ENCODE assay signal across 20 cellular contexts in genomic region chr20:20887593-20888272, GRCh38.
DNase-seq lines count a peak whose midpoint lies in the region; ATAC-seq, FAIRE-seq and TF ChIP-seq lines count a peak whose summit lies in the region.
"Had no signal": no experiment of that assay in that cellular context is flagged by ENCODE, and none has a peak within 500 bp of the region (broad histone marks: within the 10 kb centered on the region; RNA-seq: fewer than 3 reads in every experiment).

No MANE protein-coding gene starts in this region.

- H3K36me3 ChIP-seq in H1 (ENCODE audit: control insufficient read depth in 2 of 4, insufficient read depth in 4 of 4, low read length in 3 of 4) = no peaks in the 10 kb centered on the region
- no peaks in the 10 kb centered on the region for H3K36me3 ChIP-seq in neuronal stem cell (replicated peaks in 1 of 2; ENCODE audit: control insufficient read depth in 2 of 2, insufficient read depth in 2 of 2, low read length in 2 of 2)
- H3K36me3 ChIP-seq: HAP-1 had no signal

- TF ChIP-seq RAD21 in H1 (IDR thresholded peaks at IDR 0.05 in 1 of 2, conservative IDR thresholded peaks at IDR 0.05 in 1 of 2; ENCODE audit: low read depth in 2 of 2, low read length in 2 of 2) = no peak

- no peaks in the 10 kb centered on the region; a peak in 1 of 4 replicates for H3K9me3 ChIP-seq in H1 (ENCODE audit: insufficient read depth in 2 of 2, low read depth in 1 of 2, low read length in 1 of 2)
- H3K9me3 ChIP-seq in neuronal stem cell (replicated peaks in 1 of 2; ENCODE audit: control insufficient read depth in 2 of 2, insufficient read depth in 1 of 2, low read depth in 1 of 2, low read length in 2 of 2) = no peaks in the 10 kb centered on the region
- H3K9me3 ChIP-seq: HAP-1 had no signal

- TF ChIP-seq EP300 in H1 (IDR thresholded peaks at IDR 0.05; ENCODE audit: borderline replicate concordance in 1 of 2, low read depth in 2 of 2, low read length in 2 of 2) = no peak

- 49% methylated on average over 19 of the region's 19 CpGs; no CpG with 5 or more reads in 1 of the 2 experiments for WGBS in H1 (ENCODE audit: extremely low coverage in 1 of 2, insufficient coverage in 1 of 2, insufficient read length in 1 of 2, insufficient replicate concordance in 2 of 2, low coverage in 1 of 2, low lambda C conversion rate in 2 of 2, missing lambda C conversion rate in 1 of 2), 2 experiments
- no CpG with 5 or more reads among the region's 19 CpGs for WGBS in neuronal stem cell (ENCODE audit: extremely low coverage in 2 of 2, insufficient read length in 2 of 2, insufficient replicate concordance in 1 of 2), 2 donors

- peak overlapping the region; percentile 53; the same call in 1 of the 2 replicates for H2AK5ac ChIP-seq in H1 (ENCODE audit: low read depth, low read length)
- no peak overlapping the region for H2AK5ac ChIP-seq in neuronal stem cell (ENCODE audit: low read depth, low read length)

- H3K9ac ChIP-seq in H1 (replicated peaks in 1 of 4; ENCODE audit: extremely low read depth in 1 of 4, low read depth in 3 of 4, low read length in 3 of 4) = no peak overlapping the region
- no peak overlapping the region for H3K9ac ChIP-seq in neuronal stem cell (ENCODE audit: low read depth, low read length, poor library complexity)

- H2BK15ac ChIP-seq in H1 (ENCODE audit: low read length) (no peak overlapping the region; the same call in 1 of the 2 replicates), neuronal stem cell (ENCODE audit: low read length) (no peak overlapping the region)

- no peak overlapping the region; the same call in 1 of the 2 replicates for H2BK5ac ChIP-seq in H1 (ENCODE audit: low read depth, low read length)
- no peak overlapping the region for H2BK5ac ChIP-seq in neuronal stem cell (ENCODE audit: low read length)

- H4K91ac ChIP-seq in H1 (replicated peaks; ENCODE audit: insufficient read length, low read length) (peak overlapping the region; percentile 62), neuronal stem cell (ENCODE audit: low read depth, low read length, poor library complexity) (no peak overlapping the region)

- H3K56ac ChIP-seq in H1 (replicated peaks; ENCODE audit: insufficient read length, low read depth, low read length) = no peak overlapping the region

- H2BK120ac ChIP-seq in H1 (replicated peaks; ENCODE audit: low read depth, low read length) = no peak overlapping the region
- H2BK120ac ChIP-seq in neuronal stem cell (ENCODE audit: low read depth, low read length) = no peak overlapping the region

- no peak overlapping the region for H4K5ac ChIP-seq in H1 (ENCODE audit: insufficient read length, low read depth, low read length)

- peak; percentile 61 to 69 for DNase-seq in NCI-H2081 (lab: John Stamatoyannopoulos, UW)
- DNase-seq in NCI-H2081 treated with DMSO at 0.1 percent for 48 hours (lab: John Stamatoyannopoulos, UW) = no peak
- DNase-seq in NCI-H2171 (lab: John Stamatoyannopoulos, UW) = peak; percentile 33
- DNase-seq in H1 (ENCODE audit: low read depth in 1 of 2, low spot score in 2 of 2) = peak in 1 of 2 experiments; percentile 72
- DNase-seq in neuronal stem cell (ENCODE audit: low spot score) = peak; percentile 83
- no peak for DNase-seq in NCI-H2107 treated with DMSO at 0.1 percent for 48 hours (lab: John Stamatoyannopoulos, UW; ENCODE audit: unreplicated experiment)
- DNase-seq: CD8-positive, alpha-beta T cell; DND-41; GF-D8; KBM-7; NCI-H187; NCI-H524 treated with DMSO at 0.1 percent for 48 hours; PC-3; T-helper 2 cell had no signal

- peak; percentile 24 for FAIRE-seq in H1 (lab: Jason Lieb, UNC)
- FAIRE-seq: D721Med, GM12891 had no signal

- H3K23me2 ChIP-seq in H1 (ENCODE audit: low read depth, low read length) = peaks cover 4% of the 10 kb centered on the region; the same call in 1 of the 2 replicates

- H3K14ac ChIP-seq in H1 (ENCODE audit: insufficient read length) (no peak overlapping the region), neuronal stem cell (ENCODE audit: low read length) (no peak overlapping the region)

- H2AFZ ChIP-seq in H1 (ENCODE audit: low read length) (no peak overlapping the region), neuronal stem cell (ENCODE audit: low read length) (no peak overlapping the region)

- H3K4me3 ChIP-seq in H1 (ENCODE audit: extremely low read depth in 1 of 4, insufficient read depth in 2 of 4, low read depth in 3 of 4, low read length in 4 of 4) (no peak overlapping the region), neuronal stem cell (ENCODE audit: low read length in 2 of 2) (no peak overlapping the region)
- H3K4me3 ChIP-seq: HAP-1 had no signal

- H2BK12ac ChIP-seq in H1 (ENCODE audit: low read depth, low read length) (no peak overlapping the region), neuronal stem cell (ENCODE audit: low read length) (no peak overlapping the region)

- H3K4ac ChIP-seq in H1 (replicated peaks; ENCODE audit: insufficient read length, low read depth, low read length) (no peak overlapping the region), neuronal stem cell (ENCODE audit: low read length) (no peak overlapping the region)

- TF ChIP-seq CTCF in H1 (IDR thresholded peaks at IDR 0.05; ENCODE audit: control extremely low read depth in 1 of 3, insufficient read depth in 1 of 3, low read depth in 1 of 3, low read length in 3 of 3) = no peak

- H2BK20ac ChIP-seq in H1 (ENCODE audit: low read length) = no peak overlapping the region

- H3K79me2 ChIP-seq in H1 (ENCODE audit: control insufficient read depth in 1 of 2, insufficient read depth in 2 of 2, low read length in 2 of 2) = no peaks in the 10 kb centered on the region

- H3K27ac ChIP-seq in H1 (ENCODE audit: low read depth, low read length) (no peak overlapping the region), neuronal stem cell (replicated peaks; ENCODE audit: low read length) (no peak overlapping the region)
- H3K27ac ChIP-seq: RWPE1 had no signal

- H3K23ac ChIP-seq in H1 (ENCODE audit: insufficient read length) = no peak overlapping the region
- no peak overlapping the region for H3K23ac ChIP-seq in neuronal stem cell (ENCODE audit: low read depth, low read length, poor library complexity)

- peaks cover 0 to 2% of the 10 kb centered on the region in 2 experiments for H4K20me1 ChIP-seq in H1 (replicated peaks in 1 of 2; ENCODE audit: control insufficient read depth in 1 of 2, insufficient read depth in 2 of 2, low read length in 2 of 2)

- TF ChIP-seq POLR2A in H1 (IDR thresholded peaks at IDR 0.05; ENCODE audit: control extremely low read depth in 1 of 2, low read depth in 2 of 2, low read length in 2 of 2) = no peak

- H3K79me1 ChIP-seq in H1 (ENCODE audit: low read depth, low read length) (no peaks in the 10 kb centered on the region), neuronal stem cell (ENCODE audit: low read depth, low read length) (no peaks in the 10 kb centered on the region)

- H3K27me3 ChIP-seq in H1 (replicated peaks in 1 of 4; ENCODE audit: control insufficient read depth in 3 of 4, extremely low read depth in 1 of 4, insufficient read depth in 3 of 4, low read length in 3 of 4) (no peaks in the 10 kb centered on the region), neuronal stem cell (ENCODE audit: control insufficient read depth in 3 of 3, insufficient read depth in 3 of 3, low read depth in 1 of 3, low read length in 3 of 3) (peaks cover 0 to 59% (median 30%) of the 10 kb centered on the region in 3 experiments)

- H3K4me2 ChIP-seq in H1 (ENCODE audit: insufficient read depth in 1 of 2, low read depth in 2 of 2, low read length in 2 of 2) = peak overlapping the region in 1 of 2 experiments; percentile 18; a peak in 1 of 4 replicates
- H3K4me2 ChIP-seq in neuronal stem cell (ENCODE audit: insufficient read depth, low read length, poor library complexity, severe bottlenecking) = no peak overlapping the region

- ATAC-seq in GM18519 (IDR thresholded peaks at IDR 0.05; ENCODE audit: low FRiP score, unreplicated experiment) = no peak
- no peak for ATAC-seq in GM19351 (IDR thresholded peaks at IDR 0.05; ENCODE audit: unreplicated experiment)
- ATAC-seq: CD8-positive, alpha-beta T cell; PC-3 had no signal

- no peak overlapping the region for H4K8ac ChIP-seq in H1 (ENCODE audit: extremely low read depth, insufficient read depth, low read length)
- no peak overlapping the region for H4K8ac ChIP-seq in neuronal stem cell (ENCODE audit: low read depth, low read length)

- peaks cover 4 to 16% (median 12%) of the 10 kb centered on the region in 4 experiments for H3K4me1 ChIP-seq in H1 (replicated peaks in 1 of 4; ENCODE audit: control insufficient read depth in 3 of 4, insufficient read depth in 4 of 4, low read length in 3 of 4)
- H3K4me1 ChIP-seq in neuronal stem cell (ENCODE audit: control insufficient read depth in 2 of 2, insufficient read depth in 1 of 2, low read depth in 1 of 2, low read length in 2 of 2) = peaks cover 10 to 21% of the 10 kb centered on the region in 2 donors
- H3K4me1 ChIP-seq: HAP-1 had no signal

- H3K18ac ChIP-seq in H1 (ENCODE audit: extremely low read depth, low read length) (no peak overlapping the region; the same call in 1 of the 2 replicates), neuronal stem cell (ENCODE audit: low read length) (peak overlapping the region; percentile 1)

- POLR2A ChIA-PET in H1 (lab: Charles Lee; ENCODE audit: partially characterized antibody) = no interaction called here

- CTCF ChIA-PET in H1 (lab: Charles Lee; ENCODE audit: partially characterized antibody) = interaction anchor here (0.6 to 3.1 kb wide), 9 partner anchors 16 to 728 kb away, joined by 3 to 10 read pairs (median 3); no protein-coding TSS in a partner anchor

TF ChIP-seq in H1, 55 proteins besides CTCF, POLR2A, EP300 and RAD21 (continues in another document):
- TF ChIP-seq SIN3A (conservative IDR thresholded peaks at IDR 0.05 in 1 of 2, IDR thresholded peaks at IDR 0.05 in 1 of 2; ENCODE audit: low read depth in 1 of 2, low read length in 2 of 2) (peak; percentile 96 to 98), EZH2 (IDR thresholded peaks at IDR 0.05; ENCODE audit: low read depth, low read length, severe bottlenecking) (no peak), CHD2 (IDR thresholded peaks at IDR 0.05; ENCODE audit: low read length) (no peak; the same call in 1 of the 2 replicates), CBX5 (IDR thresholded peaks at IDR 0.05; ENCODE audit: low read depth, low read length) (no peak), JUN (IDR thresholded peaks at IDR 0.05; ENCODE audit: low read depth, low read length) (no peak), EGR1 (IDR thresholded peaks at IDR 0.05; ENCODE audit: borderline replicate concordance, low read depth, low read length) (no peak)
- TF ChIP-seq, protein P1, sequence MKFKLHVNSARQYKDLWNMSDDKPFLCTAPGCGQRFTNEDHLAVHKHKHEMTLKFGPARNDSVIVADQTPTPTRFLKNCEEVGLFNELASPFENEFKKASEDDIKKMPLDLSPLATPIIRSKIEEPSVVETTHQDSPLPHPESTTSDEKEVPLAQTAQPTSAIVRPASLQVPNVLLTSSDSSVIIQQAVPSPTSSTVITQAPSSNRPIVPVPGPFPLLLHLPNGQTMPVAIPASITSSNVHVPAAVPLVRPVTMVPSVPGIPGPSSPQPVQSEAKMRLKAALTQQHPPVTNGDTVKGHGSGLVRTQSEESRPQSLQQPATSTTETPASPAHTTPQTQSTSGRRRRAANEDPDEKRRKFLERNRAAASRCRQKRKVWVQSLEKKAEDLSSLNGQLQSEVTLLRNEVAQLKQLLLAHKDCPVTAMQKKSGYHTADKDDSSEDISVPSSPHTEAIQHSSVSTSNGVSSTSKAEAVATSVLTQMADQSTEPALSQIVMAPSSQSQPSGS (IDR thresholded peaks at IDR 0.05; ENCODE audit: low read length) = no peak

Comparison
In these comparisons a context has a peak if more than half of its experiments do, and no peak if none do; other contexts are left out.
1. DNase-seq: peak in NCI-H2081 (2 of 2), NCI-H2171 (single experiment) and neuronal stem cell (single experiment); none in NCI-H2081 treated with DMSO at 0.1 percent for 48 hours (single experiment) and NCI-H2107 treated with DMSO at 0.1 percent for 48 hours (single experiment).